In the genomic region with DNA sequence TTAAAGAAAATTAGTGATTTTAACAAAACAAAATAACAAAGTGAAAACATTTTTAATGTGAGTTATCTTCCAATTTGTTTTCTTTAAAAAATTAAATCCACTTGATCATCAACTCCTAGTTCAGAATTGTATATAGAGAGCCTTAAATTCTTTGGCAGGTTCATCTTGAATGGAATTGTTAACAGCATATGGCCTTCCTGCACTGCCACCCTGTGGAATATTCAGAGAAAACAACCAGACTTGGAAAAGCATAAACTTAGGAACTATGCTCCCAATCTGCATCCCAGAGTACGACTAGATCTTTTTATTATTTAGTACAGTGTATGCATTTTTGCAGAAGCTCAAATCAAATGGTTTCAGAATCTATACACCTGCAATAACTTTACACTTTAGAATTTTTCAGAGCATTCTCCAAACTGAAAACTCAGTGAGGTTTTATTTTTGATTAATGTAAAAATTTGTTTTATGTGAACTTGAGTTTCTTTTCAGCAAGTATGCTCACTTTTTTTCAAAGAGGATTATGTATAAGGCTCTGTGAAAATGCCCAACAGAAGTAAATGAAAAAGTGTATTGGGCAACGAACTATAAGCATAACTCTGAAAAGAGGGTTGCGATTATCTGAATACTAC, we compare ENCODE assay signal across 8 cellular contexts. TPM values are rescaled to one million over a fixed set of nuclear protein-coding genes. Genes with fewer than 3 reads are reported as not detected.
A peak's percentile ranks its signal among the peaks of the same experiment; 100 is the strongest.
DNase-seq lines count a peak whose midpoint lies in the region; ATAC-seq and TF ChIP-seq lines count a peak whose summit lies in the region.

No MANE protein-coding gene starts in this region.

- H3K4me3 ChIP-seq in colonic mucosa = no peak overlapping the region
- H3K4me3 ChIP-seq in CD8-positive, alpha-beta T cell (ENCODE audit: low read depth, low read length) = no peak overlapping the region

- no peak overlapping the region for H3K9ac ChIP-seq in colonic mucosa (ENCODE audit: low read depth in 2 of 2, low read length in 2 of 2)

- H3K36me3 Mint-ChIP-seq in CD8-positive, alpha-beta T cell = no peaks in the 10 kb centered on the region

- no peak overlapping the region for H3K27ac Mint-ChIP-seq in CD8-positive, alpha-beta T cell

- no peaks in the 10 kb centered on the region for H3K4me1 Mint-ChIP-seq in CD8-positive, alpha-beta T cell (ENCODE audit: low read depth)

- peak; percentile 61 for TF ChIP-seq CTCF in colonic mucosa (IDR thresholded peaks at IDR 0.05)
- TF ChIP-seq CTCF in CD8-positive, alpha-beta T cell (IDR thresholded peaks at IDR 0.05) = no peak

- H3K27me3 Mint-ChIP-seq in CD8-positive, alpha-beta T cell (ENCODE audit: low read depth) = no peaks in the 10 kb centered on the region

- POLR2A ChIA-PET in CD8-positive, alpha-beta T cell (lab: Charles Lee) = no interaction called here

- no peaks in the 10 kb centered on the region for H3K36me3 ChIP-seq in colonic mucosa
- no peaks in the 10 kb centered on the region for H3K36me3 ChIP-seq in CD8-positive, alpha-beta T cell (ENCODE audit: insufficient read depth, low read length)

- H3K27ac ChIP-seq in colonic mucosa = no peak overlapping the region
- no peak overlapping the region for H3K27ac ChIP-seq in CD8-positive, alpha-beta T cell (ENCODE audit: low read depth, low read length)

- no peaks in the 10 kb centered on the region for H3K9me3 Mint-ChIP-seq in CD8-positive, alpha-beta T cell

- no peak for ATAC-seq in GM19455 (IDR thresholded peaks at IDR 0.05; ENCODE audit: unreplicated experiment)
- no peak for ATAC-seq in CD8-positive, alpha-beta T cell

- no peak overlapping the region for H3K4me3 Mint-ChIP-seq in CD8-positive, alpha-beta T cell

- DNase-seq in DMS53 (lab: John Stamatoyannopoulos, UW) (peak; percentile 75), HCEC 1CT (peak; percentile 58), NCI-H526 (lab: John Stamatoyannopoulos, UW) (peak; percentile 8 to 61), colonic mucosa (peak; percentile 49), lung microvascular endothelial cell (ENCODE audit: low read depth in 2 of 2) (peak; percentile 76 to 85), T-helper 1 cell (no peak)
- DNase-seq in CD8-positive, alpha-beta T cell = no peak

- no peaks in the 10 kb centered on the region for H3K4me1 ChIP-seq in colonic mucosa
- no peaks in the 10 kb centered on the region for H3K4me1 ChIP-seq in CD8-positive, alpha-beta T cell (ENCODE audit: insufficient read depth, low read length)

- CTCF ChIA-PET in CD8-positive, alpha-beta T cell (lab: Charles Lee) = no interaction called here

- intact Hi-C loops in colonic mucosa (cut with DNase I) = loop anchor here (5.0 to 10.0 kb wide), 3 partner anchors 230 to 332 kb away; no protein-coding TSS in a partner anchor
- intact Hi-C loops in CD8-positive, alpha-beta T cell (cut with DNase I, micrococcal nuclease) = loop anchor here (1.0 to 10.0 kb wide), 3 partner anchors 330 to 808 kb away; no protein-coding TSS in a partner anchor

- H3K27me3 ChIP-seq in colonic mucosa = no peaks in the 10 kb centered on the region
- H3K27me3 ChIP-seq in CD8-positive, alpha-beta T cell (ENCODE audit: insufficient read depth, low read length) = no peaks in the 10 kb centered on the region

- H3K9me3 ChIP-seq in colonic mucosa = no peaks in the 10 kb centered on the region
- no peaks in the 10 kb centered on the region for H3K9me3 ChIP-seq in CD8-positive, alpha-beta T cell (ENCODE audit: low read length)

RNA-seq across cellular contexts. Expression of a gene that starts 44.9 kb away (rescaled TPM):
- total RNA-seq in colonic mucosa = 10 to 100 TPM; 34.6 to 82.8 TPM
- total RNA-seq in lung microvascular endothelial cell = under 0.01 and 0.87 TPM in 2 replicates
- total RNA-seq in CD8-positive, alpha-beta T cell = 10 to 100 TPM in 1 of 2 experiments, 1 to 10 TPM in 1; 9.0 to 11.6 TPM

Comparison
In these comparisons a context has a peak if more than half of its experiments do, and no peak if none do; other contexts are left out.
1. DNase-seq: peak in DMS53 (single experiment), HCEC 1CT (single experiment), NCI-H526 (2 of 2), colonic mucosa (single experiment) and lung microvascular endothelial cell (2 of 2); none in CD8-positive, alpha-beta T cell (0 of 7) and T-helper 1 cell (0 of 5).